Comparison of ENCODE assay signal across 8 cellular contexts in the genomic region with DNA sequence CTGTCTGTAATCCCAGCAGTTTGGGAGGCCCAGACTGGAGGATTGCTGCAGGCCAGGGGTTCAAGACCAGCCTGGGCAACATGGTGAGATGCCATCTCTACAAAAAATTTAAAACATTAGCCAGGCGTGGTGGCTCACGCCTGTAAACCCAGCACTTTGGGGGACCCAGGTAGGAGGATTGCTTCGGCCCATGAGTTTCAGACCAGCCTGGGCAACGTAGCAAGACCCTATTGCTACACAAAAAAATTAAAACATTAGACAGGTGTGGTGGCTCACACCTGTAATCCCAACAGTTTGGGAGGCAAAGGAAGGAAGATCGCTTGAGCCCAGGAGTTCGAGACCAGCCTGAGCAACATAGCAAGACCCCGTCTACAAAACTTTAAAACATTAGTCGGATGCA. TPM values are rescaled to one million over a fixed set of nuclear protein-coding genes. Genes with fewer than 3 reads are reported as not detected.
DNase-seq lines count a peak whose midpoint lies in the region; ATAC-seq and TF ChIP-seq lines count a peak whose summit lies in the region.

No MANE protein-coding gene starts in this region.

- no peaks in the 10 kb centered on the region for H3K9me3 Mint-ChIP-seq in activated T-helper 17 cell treated with anti-CD3 and anti-CD28 coated beads, Interleukin-2, amount 50 U/mL, for 72 hours

- H3K4me1 ChIP-seq in HEK293 (ENCODE audit: control insufficient read depth, insufficient read depth, low read length) (peaks cover 13% of the 10 kb centered on the region), iPS-15b (ENCODE audit: control insufficient read depth, insufficient read depth, low read length) (peaks cover 11% of the 10 kb centered on the region), spleen (peaks cover 26 to 59% (median 41%) of the 10 kb centered on the region in 6 donors)

- no peak for ATAC-seq in activated T-helper 17 cell treated with anti-CD3 and anti-CD28 coated beads, Interleukin-2, amount 50 U/mL, for 72 hours (replicated peaks)
- ATAC-seq in HG03439 (IDR thresholded peaks at IDR 0.05; ENCODE audit: unreplicated experiment), result no peak

- H3K27me3 ChIP-seq in iPS-15b (ENCODE audit: control insufficient read depth, insufficient read depth, low read length) (no peaks in the 10 kb centered on the region), spleen (replicated peaks in 1 of 7) (no peaks in the 10 kb centered on the region)

- H3K27ac ChIP-seq in HEK293 (ENCODE audit: extremely low read depth, low read depth, low read length) (peak overlapping the region; percentile 95; the same call in 1 of the 2 replicates), spleen (peak overlapping the region in 7 of 8 donors; percentile 79 to 94 (median 92))

- 87 to 96% (median 89%) methylated on average over 8 of the region's 8 CpGs for WGBS in spleen, 5 donors

- peak overlapping the region; percentile 86 for H3K4me3 Mint-ChIP-seq in activated T-helper 17 cell treated with anti-CD3 and anti-CD28 coated beads, Interleukin-2, amount 50 U/mL, for 72 hours

- no peak for TF ChIP-seq CTCF in HEK293 (tag by site-specific recombination; IDR thresholded peaks at IDR 0.05)
- TF ChIP-seq CTCF in spleen (IDR thresholded peaks at IDR 0.05 in 8 of 11, conservative IDR thresholded peaks at IDR 0.05 in 3 of 11), result no peak

- H3K36me3 ChIP-seq in HEK293 (ENCODE audit: control insufficient read depth in 2 of 2, insufficient read depth in 1 of 2, low read length in 2 of 2) (peaks cover 4 to 14% of the 10 kb centered on the region in 2 experiments; a peak in 2 of 3 replicates), iPS-15b (ENCODE audit: control insufficient read depth, insufficient read depth, low read length) (no peaks in the 10 kb centered on the region), spleen (peaks cover 0 to 21% (median 8%) of the 10 kb centered on the region in 6 donors)

- H3K27ac Mint-ChIP-seq in activated T-helper 17 cell treated with anti-CD3 and anti-CD28 coated beads, Interleukin-2, amount 50 U/mL, for 72 hours, result peak overlapping the region; percentile 85

- peaks cover 13% of the 10 kb centered on the region for H3K4me1 Mint-ChIP-seq in activated T-helper 17 cell treated with anti-CD3 and anti-CD28 coated beads, Interleukin-2, amount 50 U/mL, for 72 hours

- no peak for TF ChIP-seq POLR2A in spleen (IDR thresholded peaks at IDR 0.05)

- H3K4me3 ChIP-seq in HEK293 (ENCODE audit: low read depth, low read length) (peak overlapping the region; percentile 88), iPS-15b (ENCODE audit: low read depth, low read length) (peak overlapping the region; percentile 70), spleen (peak overlapping the region; percentile 64 to 94 (median 80))

- no peak overlapping the region for H3K9ac ChIP-seq in iPS-15b (ENCODE audit: low read depth, low read length)

- H3K27me3 Mint-ChIP-seq in activated T-helper 17 cell treated with anti-CD3 and anti-CD28 coated beads, Interleukin-2, amount 50 U/mL, for 72 hours, result no peaks in the 10 kb centered on the region

- DNase-seq in spleen, result peak; percentile 41
- DNase-seq in NCI-H510A (lab: John Stamatoyannopoulos, UW), result no peak
- DNase-seq in amygdala (lab: John Stamatoyannopoulos, UW), result no peak
- no peak for DNase-seq in GM19240 (ENCODE audit: insufficient read length, low spot score)

- peaks cover 41% of the 10 kb centered on the region for H3K36me3 Mint-ChIP-seq in activated T-helper 17 cell treated with anti-CD3 and anti-CD28 coated beads, Interleukin-2, amount 50 U/mL, for 72 hours (ENCODE audit: low read depth)

- intact Hi-C loops in spleen (cut with DNase I; ENCODE audit: low total_unique reads), result loop anchor here (10.0 kb wide), 1 partner anchor 195 kb away; a partner anchor contains a TSS

- CTCF ChIA-PET in HEK293 (lab: Yijun Ruan, JAX), result no interaction called here

- H3K9me3 ChIP-seq in HEK293 (ENCODE audit: control insufficient read depth, insufficient read depth, low read depth, low read length), result no peaks in the 10 kb centered on the region
- no peaks in the 10 kb centered on the region for H3K9me3 ChIP-seq in iPS-15b (ENCODE audit: control insufficient read depth, insufficient read depth, low read length)
- H3K9me3 ChIP-seq in spleen, result no peaks in the 10 kb centered on the region

- POLR2A ChIA-PET in HEK293 (lab: Yijun Ruan, JAX), result no interaction called here

TF ChIP-seq in HEK293, 187 proteins besides CTCF, POLR2A, EP300 and RAD21:
- TF ChIP-seq ZNF121 (tag by site-specific recombination; IDR thresholded peaks at IDR 0.05), result peak; percentile 99
- no peak for TF ChIP-seq SP3 (tag by site-specific recombination; IDR thresholded peaks at IDR 0.05)

RNA-seq across cellular contexts. Expression of a gene that starts 1.3 kb away (rescaled TPM):
- 10 to 100 TPM; 19.6 to 21.6 TPM for total RNA-seq in activated T-helper 17 cell treated with anti-CD3 and anti-CD28 coated beads, Interleukin-2, amount 50 U/mL, for 72 hours
- total RNA-seq in spleen, result 10 to 100 TPM; 18.7 to 29.6 (median 26.6) TPM
- 1 to 10 TPM; 5.5 to 9.2 (median 6.6) TPM for polyA plus RNA-seq in spleen

RNA-seq across cellular contexts. Expression of a gene that starts 1.3 kb away (rescaled TPM):
- total RNA-seq in activated T-helper 17 cell treated with anti-CD3 and anti-CD28 coated beads, Interleukin-2, amount 50 U/mL, for 72 hours, result 10 to 100 TPM; 27.4 to 37.6 TPM
- total RNA-seq in spleen, result 10 to 100 TPM; 39.2 to 65.7 (median 45.1) TPM
- 10 to 100 TPM; 11.3 to 24.2 (median 14.5) TPM for polyA plus RNA-seq in spleen
